ENCODE assay signal across 3 cellular contexts in the genomic region with DNA sequence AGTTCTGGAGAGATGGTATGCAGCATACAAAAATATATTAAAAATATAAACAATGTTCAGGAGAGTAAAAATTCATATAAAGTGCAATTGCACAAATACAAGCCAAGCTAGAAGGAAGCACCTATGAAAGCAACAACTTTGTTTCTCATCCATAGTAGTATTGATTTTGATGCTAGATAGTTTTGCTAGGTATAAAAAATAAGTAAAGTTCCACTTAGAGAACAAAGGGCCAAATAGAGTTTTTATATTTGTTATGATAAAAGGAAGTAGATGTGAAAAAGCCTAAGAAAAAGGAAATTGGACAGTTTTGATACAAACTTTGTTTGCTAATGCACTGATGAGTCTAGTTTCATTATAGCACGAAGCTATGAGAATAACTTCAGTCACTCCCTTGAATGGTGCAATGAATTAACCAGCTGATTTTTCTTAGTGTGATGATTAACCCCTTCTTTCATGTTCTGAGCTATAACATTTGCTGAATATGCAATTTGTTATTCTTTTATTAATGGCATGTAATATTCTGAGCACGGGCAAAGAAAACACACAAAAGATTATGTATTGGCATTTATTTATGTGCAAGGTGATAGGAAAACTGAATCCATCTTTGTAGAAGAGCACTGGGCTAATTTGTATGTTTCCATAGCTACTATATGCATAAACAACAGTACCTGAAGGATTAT.
A peak's percentile ranks its signal among the peaks of the same experiment; 100 is the strongest.
TF ChIP-seq lines count a peak whose summit lies in the region.

No MANE protein-coding gene starts in this region.

TF ChIP-seq in A549, 52 proteins besides CTCF, POLR2A, EP300 and RAD21:
- TF ChIP-seq MAFK (IDR thresholded peaks at IDR 0.05; ENCODE audit: partially characterized antibody) = peak; percentile 76
- TF ChIP-seq MAZ (IDR thresholded peaks at IDR 0.05; ENCODE audit: borderline replicate concordance, low read depth, low read length) = no peak

TF ChIP-seq in IMR-90, 13 proteins besides CTCF, POLR2A, EP300 and RAD21:
- TF ChIP-seq MAFK (IDR thresholded peaks at IDR 0.05; ENCODE audit: low read depth, low read length) = peak; percentile 64
- TF ChIP-seq NFE2L2 (IDR thresholded peaks at IDR 0.05; ENCODE audit: low read depth, low read length) = no peak
- no peak for TF ChIP-seq RCOR1 (IDR thresholded peaks at IDR 0.05; ENCODE audit: insufficient replicate concordance, low read length)

TF ChIP-seq in K562, 482 proteins besides CTCF, POLR2A, EP300 and RAD21:
- TF ChIP-seq ZSCAN29 (IDR thresholded peaks at IDR 0.05) (no peak), MAFK (IDR thresholded peaks at IDR 0.05; ENCODE audit: low read length) (peak; percentile 28; the same call in 1 of the 2 replicates), ZNF23 (CRISPR knock-in tag; IDR thresholded peaks at IDR 0.05) (no peak), ZNF316 (IDR thresholded peaks at IDR 0.05) (peak; percentile 58; the same call in 1 of the 2 replicates), C11orf30 (IDR thresholded peaks at IDR 0.05; ENCODE audit: low read depth) (peak; percentile 28; the same call in 1 of the 2 replicates), SLC30A9 (CRISPR knock-in tag; IDR thresholded peaks at IDR 0.05) (no peak), AFF1 (IDR thresholded peaks at IDR 0.05; ENCODE audit: low read depth in 1 of 2, partially characterized antibody in 2 of 2) (no peak), RFX7 (CRISPR knock-in tag; IDR thresholded peaks at IDR 0.05) (no peak), MAFF (IDR thresholded peaks at IDR 0.05; ENCODE audit: low read length) (peak; percentile 16), NR2C2 (CRISPR knock-in tag; IDR thresholded peaks at IDR 0.05) (no peak), NR2C2 (tag; IDR thresholded peaks at IDR 0.05) (no peak), CEBPG (CRISPR knock-in tag; IDR thresholded peaks at IDR 0.05) (no peak), CEBPG (tag; conservative IDR thresholded peaks at IDR 0.05 in 1 of 2, IDR thresholded peaks at IDR 0.05 in 1 of 2) (no peak), ZSCAN32 (CRISPR knock-in tag; IDR thresholded peaks at IDR 0.05) (no peak), ZNF699 (CRISPR knock-in tag; IDR thresholded peaks at IDR 0.05; ENCODE audit: insufficient replicate concordance) (no peak), CBX1 (IDR thresholded peaks at IDR 0.05; ENCODE audit: low read depth) (no peak), FOS (IDR thresholded peaks at IDR 0.05; ENCODE audit: extremely low read depth, insufficient read length) (no peak), ZFP1 (CRISPR knock-in tag; IDR thresholded peaks at IDR 0.05) (peak; percentile 75), HDGF (IDR thresholded peaks at IDR 0.05) (no peak), ZNF76 (CRISPR knock-in tag; IDR thresholded peaks at IDR 0.05; ENCODE audit: borderline replicate concordance) (no peak), ETS2 (tag; IDR thresholded peaks at IDR 0.05; ENCODE audit: borderline replicate concordance, poor library complexity, severe bottlenecking) (no peak), MAFG (tag; conservative IDR thresholded peaks at IDR 0.05) (peak; percentile 22; the same call in 1 of the 2 replicates), CEBPB (tag; IDR thresholded peaks at IDR 0.05) (no peak), KLF16 (IDR thresholded peaks at IDR 0.05) (no peak)
- TF ChIP-seq, protein P1, sequence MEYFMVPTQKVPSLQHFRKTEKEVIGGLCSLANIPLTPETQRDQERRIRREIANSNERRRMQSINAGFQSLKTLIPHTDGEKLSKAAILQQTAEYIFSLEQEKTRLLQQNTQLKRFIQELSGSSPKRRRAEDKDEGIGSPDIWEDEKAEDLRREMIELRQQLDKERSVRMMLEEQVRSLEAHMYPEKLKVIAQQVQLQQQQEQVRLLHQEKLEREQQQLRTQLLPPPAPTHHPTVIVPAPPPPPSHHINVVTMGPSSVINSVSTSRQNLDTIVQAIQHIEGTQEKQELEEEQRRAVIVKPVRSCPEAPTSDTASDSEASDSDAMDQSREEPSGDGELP (CRISPR knock-in tag; IDR thresholded peaks at IDR 0.05; ENCODE audit: borderline replicate concordance) = no peak
- TF ChIP-seq, protein P2, sequence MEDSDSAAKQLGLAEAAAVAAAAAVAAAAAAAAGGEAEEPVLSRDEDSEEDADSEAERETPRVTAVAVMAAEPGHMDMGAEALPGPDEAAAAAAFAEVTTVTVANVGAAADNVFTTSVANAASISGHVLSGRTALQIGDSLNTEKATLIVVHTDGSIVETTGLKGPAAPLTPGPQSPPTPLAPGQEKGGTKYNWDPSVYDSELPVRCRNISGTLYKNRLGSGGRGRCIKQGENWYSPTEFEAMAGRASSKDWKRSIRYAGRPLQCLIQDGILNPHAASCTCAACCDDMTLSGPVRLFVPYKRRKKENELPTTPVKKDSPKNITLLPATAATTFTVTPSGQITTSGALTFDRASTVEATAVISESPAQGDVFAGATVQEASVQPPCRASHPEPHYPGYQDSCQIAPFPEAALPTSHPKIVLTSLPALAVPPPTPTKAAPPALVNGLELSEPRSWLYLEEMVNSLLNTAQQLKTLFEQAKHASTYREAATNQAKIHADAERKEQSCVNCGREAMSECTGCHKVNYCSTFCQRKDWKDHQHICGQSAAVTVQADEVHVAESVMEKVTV (CRISPR knock-in tag; IDR thresholded peaks at IDR 0.05) = no peak
- TF ChIP-seq, protein P3, sequence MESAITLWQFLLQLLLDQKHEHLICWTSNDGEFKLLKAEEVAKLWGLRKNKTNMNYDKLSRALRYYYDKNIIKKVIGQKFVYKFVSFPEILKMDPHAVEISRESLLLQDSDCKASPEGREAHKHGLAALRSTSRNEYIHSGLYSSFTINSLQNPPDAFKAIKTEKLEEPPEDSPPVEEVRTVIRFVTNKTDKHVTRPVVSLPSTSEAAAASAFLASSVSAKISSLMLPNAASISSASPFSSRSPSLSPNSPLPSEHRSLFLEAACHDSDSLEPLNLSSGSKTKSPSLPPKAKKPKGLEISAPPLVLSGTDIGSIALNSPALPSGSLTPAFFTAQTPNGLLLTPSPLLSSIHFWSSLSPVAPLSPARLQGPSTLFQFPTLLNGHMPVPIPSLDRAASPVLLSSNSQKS (CRISPR knock-in tag; IDR thresholded peaks at IDR 0.05) = no peak
- TF ChIP-seq, protein P4, sequence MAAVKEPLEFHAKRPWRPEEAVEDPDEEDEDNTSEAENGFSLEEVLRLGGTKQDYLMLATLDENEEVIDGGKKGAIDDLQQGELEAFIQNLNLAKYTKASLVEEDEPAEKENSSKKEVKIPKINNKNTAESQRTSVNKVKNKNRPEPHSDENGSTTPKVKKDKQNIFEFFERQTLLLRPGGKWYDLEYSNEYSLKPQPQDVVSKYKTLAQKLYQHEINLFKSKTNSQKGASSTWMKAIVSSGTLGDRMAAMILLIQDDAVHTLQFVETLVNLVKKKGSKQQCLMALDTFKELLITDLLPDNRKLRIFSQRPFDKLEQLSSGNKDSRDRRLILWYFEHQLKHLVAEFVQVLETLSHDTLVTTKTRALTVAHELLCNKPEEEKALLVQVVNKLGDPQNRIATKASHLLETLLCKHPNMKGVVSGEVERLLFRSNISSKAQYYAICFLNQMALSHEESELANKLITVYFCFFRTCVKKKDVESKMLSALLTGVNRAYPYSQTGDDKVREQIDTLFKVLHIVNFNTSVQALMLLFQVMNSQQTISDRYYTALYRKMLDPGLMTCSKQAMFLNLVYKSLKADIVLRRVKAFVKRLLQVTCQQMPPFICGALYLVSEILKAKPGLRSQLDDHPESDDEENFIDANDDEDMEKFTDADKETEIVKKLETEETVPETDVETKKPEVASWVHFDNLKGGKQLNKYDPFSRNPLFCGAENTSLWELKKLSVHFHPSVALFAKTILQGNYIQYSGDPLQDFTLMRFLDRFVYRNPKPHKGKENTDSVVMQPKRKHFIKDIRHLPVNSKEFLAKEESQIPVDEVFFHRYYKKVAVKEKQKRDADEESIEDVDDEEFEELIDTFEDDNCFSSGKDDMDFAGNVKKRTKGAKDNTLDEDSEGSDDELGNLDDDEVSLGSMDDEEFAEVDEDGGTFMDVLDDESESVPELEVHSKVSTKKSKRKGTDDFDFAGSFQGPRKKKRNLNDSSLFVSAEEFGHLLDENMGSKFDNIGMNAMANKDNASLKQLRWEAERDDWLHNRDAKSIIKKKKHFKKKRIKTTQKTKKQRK (IDR thresholded peaks at IDR 0.05; ENCODE audit: borderline replicate concordance, low read depth, low read length) = no peak
